In genomic region chr17:17570207-17570797, GRCh38 we compare ENCODE assay signal across 10 cellular contexts. TPM values are rescaled to one million over a fixed set of nuclear protein-coding genes. Genes with fewer than 3 reads are reported as not detected.
DNase-seq lines count a peak whose midpoint lies in the region; ATAC-seq and TF ChIP-seq lines count a peak whose summit lies in the region.
"Had no signal": no experiment of that assay in that cellular context is flagged by ENCODE, and none has a peak within 500 bp of the region (broad histone marks: within the 10 kb centered on the region; RNA-seq: fewer than 3 reads in every experiment).

No MANE protein-coding gene starts in this region.

- DNase-seq in NOMO-1 treated with DMSO at 0.1 percent for 48 hours (lab: John Stamatoyannopoulos, UW; ENCODE audit: unreplicated experiment), result peak; percentile 1
- DNase-seq in NOMO-1 (lab: John Stamatoyannopoulos, UW; ENCODE audit: unreplicated experiment in 2 of 2), result no peak
- peak; percentile 89 to 92 for DNase-seq in SHP77 (lab: John Stamatoyannopoulos, UW)
- peak; percentile 74 for DNase-seq in glutamatergic neuron
- DNase-seq in stimulated activated effector memory CD8-positive, alpha-beta T cell treated with anti-CD3 and anti-CD28 coated beads, Interleukin-12 subunit alpha, Interleukin-12 subunit beta, amount 100 ng/mL, for 72 hours (ENCODE audit: low spot score in 2 of 2), result no peak
- no peak for DNase-seq in GM19240 (ENCODE audit: insufficient read length, low spot score)
- no peak for DNase-seq in vagina (ENCODE audit: extremely low spot score in 2 of 2)
- DNase-seq in activated CD4-positive, CD25-positive, alpha-beta regulatory T cell (lab: John Stamatoyannopoulos, UW), result no peak
- DNase-seq: activated B cell treated with CpG ODN at 0.5 μM for 24 hours had no signal

- peaks cover 23% of the 10 kb centered on the region for H3K4me1 Mint-ChIP-seq in glutamatergic neuron (ENCODE audit: low read depth, unreplicated experiment)
- H3K4me1 Mint-ChIP-seq in stimulated activated effector memory CD8-positive, alpha-beta T cell treated with anti-CD3 and anti-CD28 coated beads, Interleukin-12 subunit alpha, Interleukin-12 subunit beta, amount 100 ng/mL, for 72 hours, result peaks cover 30% of the 10 kb centered on the region
- H3K4me1 Mint-ChIP-seq: activated B cell treated with CpG ODN at 0.5 μM for 24 hours had no signal

- peaks cover 49% of the 10 kb centered on the region for H3K4me1 ChIP-seq in vagina

- H3K27ac ChIP-seq in vagina, result no peak overlapping the region
- H3K27ac ChIP-seq: neutrophil had no signal

- peaks cover 8% of the 10 kb centered on the region for H3K27me3 Mint-ChIP-seq in glutamatergic neuron (ENCODE audit: unreplicated experiment)
- H3K27me3 Mint-ChIP-seq: activated B cell treated with CpG ODN at 0.5 μM for 24 hours had no signal

- peak overlapping the region; percentile 10 for H3K27ac Mint-ChIP-seq in glutamatergic neuron (ENCODE audit: unreplicated experiment)
- H3K27ac Mint-ChIP-seq in stimulated activated effector memory CD8-positive, alpha-beta T cell treated with anti-CD3 and anti-CD28 coated beads, Interleukin-12 subunit alpha, Interleukin-12 subunit beta, amount 100 ng/mL, for 72 hours, result peak overlapping the region; percentile 3
- H3K27ac Mint-ChIP-seq: activated B cell treated with CpG ODN at 0.5 μM for 24 hours had no signal

- H3K4me3 Mint-ChIP-seq in glutamatergic neuron (ENCODE audit: unreplicated experiment), result no peak overlapping the region
- H3K4me3 Mint-ChIP-seq in stimulated activated effector memory CD8-positive, alpha-beta T cell treated with anti-CD3 and anti-CD28 coated beads, Interleukin-12 subunit alpha, Interleukin-12 subunit beta, amount 100 ng/mL, for 72 hours, result no peak overlapping the region
- H3K4me3 Mint-ChIP-seq: activated B cell treated with CpG ODN at 0.5 μM for 24 hours had no signal

- H3K9me3 Mint-ChIP-seq in glutamatergic neuron (ENCODE audit: unreplicated experiment), result peaks cover 6% of the 10 kb centered on the region
- no peaks in the 10 kb centered on the region for H3K9me3 Mint-ChIP-seq in stimulated activated effector memory CD8-positive, alpha-beta T cell treated with anti-CD3 and anti-CD28 coated beads, Interleukin-12 subunit alpha, Interleukin-12 subunit beta, amount 100 ng/mL, for 72 hours
- H3K9me3 Mint-ChIP-seq: activated B cell treated with CpG ODN at 0.5 μM for 24 hours had no signal

- TF ChIP-seq CTCF in glutamatergic neuron (IDR thresholded peaks at IDR 0.05; ENCODE audit: partially characterized antibody, unreplicated experiment) (peak; percentile 45), vagina (IDR thresholded peaks at IDR 0.05) (no peak)

- no peaks in the 10 kb centered on the region for H3K9me3 ChIP-seq in vagina
- H3K9me3 ChIP-seq: neutrophil had no signal

- ATAC-seq in stimulated activated effector memory CD8-positive, alpha-beta T cell treated with anti-CD3 and anti-CD28 coated beads, Interleukin-12 subunit alpha, Interleukin-12 subunit beta, amount 100 ng/mL, for 72 hours, result no peak

- no peaks in the 10 kb centered on the region for H3K36me3 ChIP-seq in vagina
- H3K36me3 ChIP-seq: neutrophil had no signal

- no peak overlapping the region for H3K4me3 ChIP-seq in vagina

- intact Hi-C loops in vagina (cut with DNase I), result no loop called here

- TF ChIP-seq POLR2A in vagina (IDR thresholded peaks at IDR 0.05), result no peak

- H3K27me3 ChIP-seq in vagina, result no peaks in the 10 kb centered on the region
- H3K27me3 ChIP-seq: neutrophil had no signal

- H3K36me3 Mint-ChIP-seq in glutamatergic neuron (ENCODE audit: unreplicated experiment), result no peaks in the 10 kb centered on the region
- H3K36me3 Mint-ChIP-seq in stimulated activated effector memory CD8-positive, alpha-beta T cell treated with anti-CD3 and anti-CD28 coated beads, Interleukin-12 subunit alpha, Interleukin-12 subunit beta, amount 100 ng/mL, for 72 hours, result peaks cover 5% of the 10 kb centered on the region

RNA-seq across cellular contexts. Expression of gene PEMT, which starts 21.2 kb away (rescaled TPM):
- 24.0 TPM for total RNA-seq in glutamatergic neuron (ENCODE audit: unreplicated experiment)
- total RNA-seq in vagina, result 37.3 TPM

Comparison
In these comparisons a context has a peak if more than half of its experiments do, and no peak if none do; other contexts are left out.
1. DNase-seq: peak in NOMO-1 treated with DMSO at 0.1 percent for 48 hours (single experiment), SHP77 (2 of 2) and glutamatergic neuron (single experiment); none in NOMO-1 (0 of 2), stimulated activated effector memory CD8-positive, alpha-beta T cell treated with anti-CD3 and anti-CD28 coated beads, Interleukin-12 subunit alpha, Interleukin-12 subunit beta, amount 100 ng/mL, for 72 hours (0 of 2), GM19240 (single experiment), vagina (0 of 2) and activated CD4-positive, CD25-positive, alpha-beta regulatory T cell (0 of 4).